17 cellular contexts compared by ENCODE assay signal in the genomic region with DNA sequence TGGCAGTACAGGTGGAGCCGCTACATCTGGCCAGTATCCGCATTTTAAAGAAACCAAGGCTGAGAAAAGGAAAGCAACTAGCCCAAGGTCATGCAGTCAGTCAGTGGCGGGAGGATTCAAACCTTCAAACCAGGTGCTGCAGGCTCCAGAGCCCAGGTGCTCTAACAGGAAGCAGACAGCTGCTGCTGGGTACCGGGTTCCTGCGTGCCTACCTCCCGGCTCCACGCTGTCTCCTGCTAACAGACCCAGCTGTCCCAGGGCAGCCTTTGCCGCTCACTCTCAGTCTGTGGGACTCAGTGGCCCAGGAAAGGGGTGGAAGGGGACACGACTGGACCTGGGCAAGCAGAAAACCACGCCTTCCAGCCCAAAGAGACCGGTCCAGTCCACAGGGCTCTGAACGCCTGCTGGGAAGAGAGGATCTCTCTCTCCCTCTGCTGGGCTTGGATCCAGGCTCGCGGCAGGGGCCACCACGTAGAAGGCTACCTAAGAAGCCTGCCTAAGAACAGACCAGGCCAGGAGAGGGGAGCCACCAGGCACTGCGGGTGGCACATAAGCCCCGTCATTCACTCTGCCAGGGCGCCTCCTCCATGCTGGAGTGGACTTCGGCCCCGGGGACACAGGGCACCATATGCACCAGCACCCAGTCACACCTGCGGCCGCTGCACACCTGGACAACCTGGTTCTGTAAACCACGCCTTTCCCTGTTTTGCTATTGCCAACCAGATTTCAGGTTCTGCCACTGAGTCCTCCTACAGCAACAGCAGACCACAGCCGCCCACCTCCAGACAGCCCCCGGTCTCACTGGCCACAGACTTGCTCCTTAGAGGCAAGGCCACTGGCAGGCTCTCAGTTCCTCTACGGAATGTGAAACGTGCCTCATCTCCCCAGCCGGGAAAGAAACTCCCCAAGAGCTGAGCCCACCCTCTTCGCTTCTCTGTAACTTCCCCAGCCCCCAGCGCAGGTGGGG. TPM values are rescaled to one million over a fixed set of nuclear protein-coding genes. Genes with fewer than 3 reads are reported as not detected.
A peak's percentile ranks its signal among the peaks of the same experiment; 100 is the strongest.
DNase-seq lines count a peak whose midpoint lies in the region; ATAC-seq and TF ChIP-seq lines count a peak whose summit lies in the region.
"Had no signal": no experiment of that assay in that cellular context is flagged by ENCODE, and none has a peak within 500 bp of the region (broad histone marks: within the 10 kb centered on the region; RNA-seq: fewer than 3 reads in every experiment).

No MANE protein-coding gene starts in this region.

- no peak overlapping the region for H3K4me3 Mint-ChIP-seq in CD14-positive monocyte
- H3K4me3 Mint-ChIP-seq: stimulated activated memory B cell treated with anti-CD40 and anti-IgM and Interleukin-4, amounts not matched to agents 10 μg/mL and 1 μg/mL and 100 μg/mL, for 72 hours had no signal

- H3K36me3 Mint-ChIP-seq in CD14-positive monocyte, result peaks cover 51 to 79% of the 10 kb centered on the region in 2 donors

- no peak overlapping the region for H3K9ac ChIP-seq in IMR-90 (ENCODE audit: low read depth, low read length)
- peak overlapping the region; percentile 81 for H3K9ac ChIP-seq in neuronal stem cell (ENCODE audit: low read depth, low read length, poor library complexity)

- peak overlapping the region; percentile 40 for H2BK5ac ChIP-seq in IMR-90 (ENCODE audit: low read depth, low read length, poor library complexity, severe bottlenecking)
- H2BK5ac ChIP-seq in neuronal stem cell (ENCODE audit: low read length), result peak overlapping the region; percentile 30

- TF ChIP-seq CTCF in CD14-positive monocyte (IDR thresholded peaks at IDR 0.05) (no peak), IMR-90 (conservative IDR thresholded peaks at IDR 0.05; ENCODE audit: low read depth, low read length) (no peak)

- CTCF ChIA-PET in IMR-90 (lab: Yijun Ruan, JAX), result no interaction called here

- no peak overlapping the region for H4K5ac ChIP-seq in IMR-90 (ENCODE audit: low read depth, low read length)

- H2AK5ac ChIP-seq in IMR-90 (ENCODE audit: low read depth, low read length) (peak overlapping the region; percentile 45), neuronal stem cell (ENCODE audit: low read depth, low read length) (peak overlapping the region; percentile 89)

- H4K91ac ChIP-seq in IMR-90 (ENCODE audit: insufficient read depth, low read depth, low read length) (0 out of 2 replicates have a peak overlapping the region, but pooled peaks have one; percentile 28), neuronal stem cell (ENCODE audit: low read depth, low read length, poor library complexity) (no peak overlapping the region)

- 96% methylated on average over 20 of the region's 30 CpGs; no CpG with 5 or more reads in 1 of the 2 experiments for WGBS in IMR-90 (ENCODE audit: extremely low coverage in 2 of 2, insufficient read length in 1 of 2), 2 experiments
- WGBS in esophagus, 2 donors, result 64 to 79% methylated on average over 30 of the region's 30 CpGs
- no CpG with 5 or more reads among the region's 30 CpGs for WGBS in neuronal stem cell (ENCODE audit: extremely low coverage in 2 of 2, insufficient read length in 2 of 2, insufficient replicate concordance in 1 of 2), 2 donors

- H2BK120ac ChIP-seq in IMR-90 (ENCODE audit: low read depth, low read length) (no peak overlapping the region), neuronal stem cell (ENCODE audit: low read depth, low read length) (no peak overlapping the region)

- no peak overlapping the region for H2BK20ac ChIP-seq in IMR-90 (ENCODE audit: low read depth, low read length)

- no peak for TF ChIP-seq RAD21 in IMR-90 (IDR thresholded peaks at IDR 0.05; ENCODE audit: low read length)

- H3K56ac ChIP-seq in IMR-90 (ENCODE audit: extremely low read depth, insufficient read depth, low read length), result no peak overlapping the region

- H3K9me3 ChIP-seq in IMR-90 (ENCODE audit: control insufficient read depth, insufficient read depth, low read length) (no peaks in the 10 kb centered on the region), esophagus (ENCODE audit: control insufficient read depth in 2 of 2, insufficient read depth in 1 of 2, low read depth in 1 of 2, low read length in 1 of 2) (no peaks in the 10 kb centered on the region), neuronal stem cell (replicated peaks in 1 of 2; ENCODE audit: control insufficient read depth in 2 of 2, insufficient read depth in 1 of 2, low read depth in 1 of 2, low read length in 2 of 2) (peaks cover 0 to 2% of the 10 kb centered on the region in 2 donors)
- H3K9me3 ChIP-seq: BE2C, neutrophil had no signal

- no peak for TF ChIP-seq POLR2A in IMR-90 (IDR thresholded peaks at IDR 0.05; ENCODE audit: low read depth, low read length)

- H2BK15ac ChIP-seq in IMR-90 (ENCODE audit: low read depth, low read length), result no peak overlapping the region
- H2BK15ac ChIP-seq in neuronal stem cell (ENCODE audit: low read length), result no peak overlapping the region

- no peak overlapping the region for H3K4me3 ChIP-seq in IMR-90 (ENCODE audit: insufficient read depth, low read depth, low read length)
- H3K4me3 ChIP-seq in esophagus (ENCODE audit: low read depth in 1 of 2, low read length in 2 of 2), result no peak overlapping the region
- H3K4me3 ChIP-seq in neuronal stem cell (ENCODE audit: low read length in 2 of 2), result no peak overlapping the region
- H3K4me3 ChIP-seq: PC-9 had no signal

- peaks cover 62% of the 10 kb centered on the region for H3K36me3 ChIP-seq in IMR-90 (ENCODE audit: control insufficient read depth, insufficient read depth, low read length)
- H3K36me3 ChIP-seq in esophagus (ENCODE audit: control insufficient read depth in 2 of 2, insufficient read depth in 2 of 2, low read length in 1 of 2), result peaks cover 16 to 33% of the 10 kb centered on the region in 2 donors
- peaks cover 50 to 70% of the 10 kb centered on the region in 2 donors for H3K36me3 ChIP-seq in neuronal stem cell (replicated peaks in 1 of 2; ENCODE audit: control insufficient read depth in 2 of 2, insufficient read depth in 2 of 2, low read length in 2 of 2)

- dilution Hi-C loops in IMR-90 (cut with HindIII; ENCODE audit: low sequenced_read_pairs, unreplicated experiment), result no loop called here

- peak overlapping the region in 4 of 7 donors; percentile 30 to 66 (median 48) for H3K27ac Mint-ChIP-seq in CD14-positive monocyte
- H3K27ac Mint-ChIP-seq: stimulated activated memory B cell treated with anti-CD40 and anti-IgM and Interleukin-4, amounts not matched to agents 10 μg/mL and 1 μg/mL and 100 μg/mL, for 72 hours had no signal

- H3K23ac ChIP-seq in IMR-90 (ENCODE audit: low read depth, low read length), result 0 out of 2 replicates have a peak overlapping the region, but pooled peaks have one; percentile 27
- H3K23ac ChIP-seq in neuronal stem cell (ENCODE audit: low read depth, low read length, poor library complexity), result peak overlapping the region; percentile 34

- H4K20me1 ChIP-seq in IMR-90 (ENCODE audit: insufficient read depth, low read length), result peaks cover 90% of the 10 kb centered on the region

- H2BK12ac ChIP-seq in neuronal stem cell (ENCODE audit: low read length), result peak overlapping the region; percentile 22

- H3K4me2 ChIP-seq in IMR-90 (ENCODE audit: low read depth, low read length), result no peak overlapping the region
- no peak overlapping the region for H3K4me2 ChIP-seq in neuronal stem cell (ENCODE audit: insufficient read depth, low read length, poor library complexity, severe bottlenecking)
- H3K4me2 ChIP-seq: PC-9 had no signal

- H3K18ac ChIP-seq in IMR-90 (ENCODE audit: low read depth, low read length), result no peak overlapping the region
- H3K18ac ChIP-seq in neuronal stem cell (ENCODE audit: low read length), result no peak overlapping the region

- intact Hi-C loops in CD14-positive monocyte (cut with micrococcal nuclease), result no loop called here
- intact Hi-C loops in IMR-90 (cut with micrococcal nuclease), result loop anchor here (5.0 kb wide), 1 partner anchor 299 kb away; no protein-coding TSS in a partner anchor
- intact Hi-C loops in posterior cingulate gyrus (cut with DNase I), result no loop called here

- peaks cover 0 to 2% (median 0%) of the 10 kb centered on the region in 3 donors for H3K27me3 Mint-ChIP-seq in CD14-positive monocyte (ENCODE audit: low read depth in 3 of 3)
- H3K27me3 Mint-ChIP-seq: stimulated activated memory B cell treated with anti-CD40 and anti-IgM and Interleukin-4, amounts not matched to agents 10 μg/mL and 1 μg/mL and 100 μg/mL, for 72 hours had no signal

- H3K4ac ChIP-seq in IMR-90 (ENCODE audit: low read depth, low read length), result no peak overlapping the region; the same call in 1 of the 2 replicates
- peak overlapping the region; percentile 53 for H3K4ac ChIP-seq in neuronal stem cell (ENCODE audit: low read length)

- H3K27ac ChIP-seq in IMR-90 (ENCODE audit: insufficient read depth, low read length) (peak overlapping the region; percentile 35; the same call in 1 of the 2 replicates), esophagus (ENCODE audit: low read depth in 2 of 2, low read length in 1 of 2) (peak overlapping the region; percentile 4 to 59), neuronal stem cell (replicated peaks; ENCODE audit: low read length) (no peak overlapping the region)
- H3K27ac ChIP-seq: neutrophil, PC-9 had no signal

- no peaks in the 10 kb centered on the region for H3K27me3 ChIP-seq in IMR-90 (ENCODE audit: control insufficient read depth, insufficient read depth, low read length)
- H3K27me3 ChIP-seq in esophagus (ENCODE audit: control insufficient read depth in 1 of 2, insufficient read depth in 2 of 2, low read length in 2 of 2), result no peaks in the 10 kb centered on the region
- H3K27me3 ChIP-seq in neuronal stem cell (ENCODE audit: control insufficient read depth in 3 of 3, insufficient read depth in 3 of 3, low read depth in 1 of 3, low read length in 3 of 3), result no peaks in the 10 kb centered on the region
- H3K27me3 ChIP-seq: BE2C, neutrophil had no signal

- H3K4me1 Mint-ChIP-seq in CD14-positive monocyte, result peaks cover 16% of the 10 kb centered on the region

- ATAC-seq in IMR-90 (ENCODE audit: low read depth), result no peak
- ATAC-seq in HG03045 (IDR thresholded peaks at IDR 0.05; ENCODE audit: unreplicated experiment), result no peak
- no peak for ATAC-seq in GM18861 (IDR thresholded peaks at IDR 0.05; ENCODE audit: unreplicated experiment)
- ATAC-seq: stimulated activated memory B cell treated with anti-CD40 and anti-IgM and Interleukin-4, amounts not matched to agents 10 μg/mL and 1 μg/mL and 100 μg/mL, for 72 hours had no signal

- POLR2A ChIA-PET in IMR-90 (lab: Charles Lee; ENCODE audit: unreplicated experiment), result no interaction called here

- H3K79me1 ChIP-seq in IMR-90 (ENCODE audit: low read depth in 1 of 2, low read length in 2 of 2) (peaks cover 9 to 68% of the 10 kb centered on the region in 2 experiments), neuronal stem cell (ENCODE audit: low read depth, low read length) (peaks cover 27% of the 10 kb centered on the region)

- H3K9me1 ChIP-seq in IMR-90 (ENCODE audit: insufficient read depth, low read length), result 0 out of 2 replicates have a peak, but pooled peaks cover 16% of the 10 kb centered on the region

- DNase-seq in CD14-positive monocyte (ENCODE audit: low spot score) (no peak), IMR-90 (no peak), neuronal stem cell (ENCODE audit: low spot score) (no peak), posterior cingulate gyrus (no peak), NCI-H2227 (lab: John Stamatoyannopoulos, UW; ENCODE audit: unreplicated experiment) (no peak)
- DNase-seq: activated CD4-positive, alpha-beta T cell treated with anti-CD3 and anti-CD28 coated beads for 4 hours; BE2C; caudate nucleus; NCI-H446; PC-9; stimulated activated CD4-positive, alpha-beta T cell treated with anti-CD3 and anti-CD28 coated beads, Interleukin-2, amount 100 ng/mL, for 24 hours had no signal

- no peaks in the 10 kb centered on the region for H3K9me3 Mint-ChIP-seq in CD14-positive monocyte
- H3K9me3 Mint-ChIP-seq: stimulated activated memory B cell treated with anti-CD40 and anti-IgM and Interleukin-4, amounts not matched to agents 10 μg/mL and 1 μg/mL and 100 μg/mL, for 72 hours had no signal

- in situ Hi-C loops in IMR-90 (cut with MboI; ENCODE audit: low sequenced_read_pairs), result no loop called here

- H3K4me1 ChIP-seq in IMR-90 (ENCODE audit: control insufficient read depth, insufficient read depth, low read length) (peaks cover 9% of the 10 kb centered on the region), esophagus (ENCODE audit: control insufficient read depth in 2 of 2, insufficient read depth in 2 of 2, low read length in 1 of 2) (peaks cover 6 to 11% of the 10 kb centered on the region in 2 donors), neuronal stem cell (ENCODE audit: control insufficient read depth in 2 of 2, insufficient read depth in 1 of 2, low read depth in 1 of 2, low read length in 2 of 2) (peaks cover 18 to 24% of the 10 kb centered on the region in 2 donors)
- H3K4me1 ChIP-seq: BE2C had no signal

- H2AFZ ChIP-seq in IMR-90 (replicated peaks; ENCODE audit: low read length, poor library complexity) (no peak overlapping the region), neuronal stem cell (ENCODE audit: low read length) (no peak overlapping the region)
- H2AFZ ChIP-seq: PC-9 had no signal

- H4K8ac ChIP-seq in IMR-90 (ENCODE audit: low read depth in 2 of 2, low read length in 2 of 2) (peak overlapping the region in 1 of 2 experiments; percentile 15; a peak in 1 of 4 replicates), neuronal stem cell (ENCODE audit: low read depth, low read length) (no peak overlapping the region)

- no peak overlapping the region for H3K14ac ChIP-seq in IMR-90 (replicated peaks; ENCODE audit: low read depth, low read length)
- H3K14ac ChIP-seq in neuronal stem cell (ENCODE audit: low read length), result no peak overlapping the region

- no TSS peak for BruUV-seq in IMR-90 (replicated peaks; lab: Mats Ljungman, UMichigan)

- H2AK9ac ChIP-seq in IMR-90 (replicated peaks; ENCODE audit: low read depth, low read length, poor library complexity), result peak overlapping the region; percentile 83

RNA-seq across cellular contexts. Expression of gene DAPK3, which starts 4.6 kb away (rescaled TPM):
- polyA plus RNA-seq in CD14-positive monocyte, result 10 to 100 TPM; 13.7 to 21.8 TPM
- 128 and 145 TPM in 2 replicates for total RNA-seq in IMR-90 (2012; rRNA removed)
- polyA plus RNA-seq in IMR-90 (2012; rRNA removed), result 188 and 202 TPM in 2 replicates
- 189 and 293 TPM in 2 replicates for polyA plus RNA-seq in IMR-90 (2012; cell fraction: cytosol; rRNA removed)
- 209 and 518 TPM in 2 replicates for polyA plus RNA-seq in IMR-90 (2012; cell fraction: nucleus; rRNA removed; ENCODE audit: low replicate concordance)
- 10 to 100 TPM; 35.3 to 42.4 TPM for polyA plus RNA-seq in esophagus
- polyA plus RNA-seq in neuronal stem cell (2013, experiment 1 of 2), result 56.3 TPM
- polyA plus RNA-seq in neuronal stem cell (2013, experiment 2 of 2), result 55.0 TPM

RNA-seq across cellular contexts. Expression of gene EEF2, which starts 18.9 kb away (rescaled TPM):
- polyA plus RNA-seq in CD14-positive monocyte, result 100 to 1,000 TPM; 264 to 323 TPM
- 1,727 and 2,161 TPM in 2 replicates for total RNA-seq in IMR-90 (2012; rRNA removed)
- polyA plus RNA-seq in IMR-90 (2012; rRNA removed), result 1,505 and 1,547 TPM in 2 replicates
- 957 and 2,460 TPM in 2 replicates for polyA plus RNA-seq in IMR-90 (2012; cell fraction: cytosol; rRNA removed)
- polyA plus RNA-seq in IMR-90 (2012; cell fraction: nucleus; rRNA removed; ENCODE audit: low replicate concordance), result 805 and 1,780 TPM in 2 replicates
- polyA plus RNA-seq in esophagus, result 100 to 1,000 TPM; 494 to 820 TPM
- polyA plus RNA-seq in neuronal stem cell (2013, experiment 1 of 2), result 2,427 TPM
- 2,458 TPM for polyA plus RNA-seq in neuronal stem cell (2013, experiment 2 of 2)

RNA-seq across cellular contexts. Expression of gene NMRK2, which starts 33.5 kb away (rescaled TPM):
- polyA plus RNA-seq in CD14-positive monocyte (not detected), IMR-90 (2012; rRNA removed) (not detected in 2 replicates), esophagus (under 1 TPM; 0.20 to 0.31 TPM)
- total RNA-seq in IMR-90 (2012; rRNA removed), result not detected in 2 replicates
- polyA plus RNA-seq in IMR-90 (2012; cell fraction: cytosol; rRNA removed), result not detected in 2 replicates
- polyA plus RNA-seq in IMR-90 (2012; cell fraction: nucleus; rRNA removed; ENCODE audit: low replicate concordance), result not detected in 2 replicates
- polyA plus RNA-seq in neuronal stem cell (2013, experiment 1 of 2), result 0.60 TPM
- polyA plus RNA-seq in neuronal stem cell (2013, experiment 2 of 2), result 0.72 TPM
- total RNA-seq: PC-9; T-helper 1 cell treated with Interleukin-12 subunit alpha and Interleukin-12 subunit beta and Interleukin-4 antibody, amounts not matched to agents 30 ng/mL and 1 ng/mL, for 36 hours had no signal

RNA-seq across cellular contexts. Expression of gene PIAS4, which starts 41.2 kb away (rescaled TPM):
- polyA plus RNA-seq in CD14-positive monocyte (1 to 10 TPM; 2.3 to 5.9 TPM), IMR-90 (2012; rRNA removed) (12.1 and 16.6 TPM in 2 replicates), esophagus (10 to 100 TPM in 1 of 2 donors, 1 to 10 TPM in 1; 9.6 to 10.9 TPM)
- total RNA-seq in IMR-90 (2012; rRNA removed), result 10.8 and 13.6 TPM in 2 replicates
- polyA plus RNA-seq in IMR-90 (2012; cell fraction: cytosol; rRNA removed), result 11.9 and 21.3 TPM in 2 replicates
- polyA plus RNA-seq in IMR-90 (2012; cell fraction: nucleus; rRNA removed; ENCODE audit: low replicate concordance), result 12.0 and 20.3 TPM in 2 replicates
- 64.0 TPM for polyA plus RNA-seq in neuronal stem cell (2013, experiment 1 of 2)
- polyA plus RNA-seq in neuronal stem cell (2013, experiment 2 of 2), result 61.2 TPM
